Comparison of ENCODE assay signal across 18 cellular contexts in the genomic region with DNA sequence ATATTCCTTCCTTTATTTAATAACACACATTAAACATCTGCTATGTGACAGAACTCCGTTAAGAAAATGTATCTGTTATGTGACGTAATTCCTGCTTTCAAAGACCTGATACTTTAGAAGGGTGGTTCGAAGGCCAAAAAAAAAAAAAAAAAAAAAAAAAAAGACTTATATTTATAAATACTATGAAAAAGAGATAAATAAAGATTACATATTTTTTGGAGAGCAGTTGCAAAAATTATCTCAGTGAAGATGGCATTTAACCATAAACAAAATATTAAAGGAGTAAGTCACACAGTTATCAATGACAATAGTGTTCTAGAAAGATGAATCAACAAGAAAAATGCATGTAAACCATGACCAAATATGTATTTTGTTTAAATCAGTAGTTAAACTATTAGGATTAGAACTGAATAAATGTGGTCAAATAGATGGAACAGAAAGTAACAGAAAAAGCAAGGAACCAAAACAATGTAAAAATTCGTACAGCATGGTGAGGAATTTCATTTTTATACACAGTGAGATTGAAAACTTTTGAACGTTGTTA.
A peak's percentile ranks its signal among the peaks of the same experiment; 100 is the strongest.
DNase-seq lines count a peak whose midpoint lies in the region; TF ChIP-seq lines count a peak whose summit lies in the region.
"Had no signal": no experiment of that assay in that cellular context is flagged by ENCODE, and none has a peak within 500 bp of the region (broad histone marks: within the 10 kb centered on the region; RNA-seq: fewer than 3 reads in every experiment).

No MANE protein-coding gene starts in this region.

- H3K9me2 ChIP-seq in GM23248 (ENCODE audit: insufficient read depth) (no peaks in the 10 kb centered on the region), PC-9 (ENCODE audit: insufficient read depth) (no peaks in the 10 kb centered on the region)

- no peak overlapping the region for H3K4me3 Mint-ChIP-seq in nephron progenitor cell
- H3K4me3 Mint-ChIP-seq: CD4-positive, CD25-positive, alpha-beta regulatory T cell; CD8-positive, alpha-beta memory T cell had no signal

- 53 to 66% methylated on average over 5 of the region's 5 CpGs for WGBS in GM23248 (ENCODE audit: low coverage in 1 of 2, low lambda C conversion rate in 2 of 2, missing lambda C conversion rate in 2 of 2), 2 experiments

- in situ Hi-C loops in GM23248 (cut with MboI): no loop called here

- H4K20me1 ChIP-seq in GM23248 (ENCODE audit: insufficient read depth): no peaks in the 10 kb centered on the region
- H4K20me1 ChIP-seq in PC-9 (ENCODE audit: insufficient read depth): no peaks in the 10 kb centered on the region

- H3K27ac ChIP-seq in GM23248: no peak overlapping the region
- no peak overlapping the region for H3K27ac ChIP-seq in PC-9

- H3K4me1 Mint-ChIP-seq in nephron progenitor cell: no peaks in the 10 kb centered on the region
- H3K4me1 Mint-ChIP-seq: CD4-positive, CD25-positive, alpha-beta regulatory T cell; CD8-positive, alpha-beta memory T cell had no signal

- CTCF ChIA-PET in PC-9 (lab: Charles Lee): no interaction called here

- no peaks in the 10 kb centered on the region for H3K27me3 Mint-ChIP-seq in nephron progenitor cell (ENCODE audit: low read depth, poor library complexity)
- H3K27me3 Mint-ChIP-seq: CD4-positive, CD25-positive, alpha-beta regulatory T cell; CD8-positive, alpha-beta memory T cell had no signal

- H3K9me3 Mint-ChIP-seq in nephron progenitor cell: no peaks in the 10 kb centered on the region

- no peaks in the 10 kb centered on the region for H3K27me3 ChIP-seq in GM23248 (replicated peaks; ENCODE audit: insufficient read depth)
- H3K27me3 ChIP-seq in PC-9 (ENCODE audit: insufficient read depth, low read depth): no peaks in the 10 kb centered on the region
- H3K27me3 ChIP-seq: BE2C had no signal

- H3K4me1 ChIP-seq in GM23248 (ENCODE audit: insufficient read depth): no peaks in the 10 kb centered on the region; the same call in 1 of the 2 replicates
- H3K4me1 ChIP-seq in PC-9 (replicated peaks; ENCODE audit: insufficient read depth): no peaks in the 10 kb centered on the region
- H3K4me1 ChIP-seq: BE2C, HAP-1 had no signal

- no peaks in the 10 kb centered on the region for H3K9me3 ChIP-seq in GM23248 (ENCODE audit: low read depth)
- no peaks in the 10 kb centered on the region for H3K9me3 ChIP-seq in PC-9 (ENCODE audit: insufficient read depth, low read depth)
- H3K9me3 ChIP-seq: BE2C, HAP-1 had no signal

- TF ChIP-seq CTCF in PC-9 (conservative IDR thresholded peaks at IDR 0.05): no peak
- TF ChIP-seq CTCF in nephron progenitor cell (IDR thresholded peaks at IDR 0.05): no peak

- H3K36me3 ChIP-seq in GM23248 (ENCODE audit: low read depth) (no peaks in the 10 kb centered on the region), PC-9 (ENCODE audit: low read depth) (no peaks in the 10 kb centered on the region)
- H3K36me3 ChIP-seq: BE2C, HAP-1 had no signal

- peak; percentile 25 for DNase-seq in ELR (ENCODE audit: low read depth)
- DNase-seq in GM23248: no peak
- DNase-seq in PC-9: no peak
- no peak for DNase-seq in nephron progenitor cell
- no peak for DNase-seq in GDM1 (lab: John Stamatoyannopoulos, UW)
- DNase-seq in A172 (ENCODE audit: low spot score): no peak
- no peak for DNase-seq in NCI-H187 (lab: John Stamatoyannopoulos, UW)
- DNase-seq: ACHN; BE2C; C1 segment of cervical spinal cord; CD4-positive, CD25-positive, alpha-beta regulatory T cell; CD8-positive, alpha-beta memory T cell; COR-L47; DMS 273 treated with DMSO at 0.1 percent for 48 hours; DMS53 had no signal

- BruUV-seq in PC-9 (replicated peaks; lab: Mats Ljungman, UMichigan): no TSS peak

- H3F3A ChIP-seq in GM23248 (ENCODE audit: insufficient read depth) (no peaks in the 10 kb centered on the region), PC-9 (ENCODE audit: insufficient read depth, low read depth) (no peaks in the 10 kb centered on the region)

- peak overlapping the region; percentile 2 for H3K27ac Mint-ChIP-seq in nephron progenitor cell
- H3K27ac Mint-ChIP-seq: CD4-positive, CD25-positive, alpha-beta regulatory T cell; CD8-positive, alpha-beta memory T cell had no signal

- H3K4me2 ChIP-seq in GM23248 (ENCODE audit: unreplicated experiment): no peak overlapping the region
- H3K4me2 ChIP-seq in PC-9: no peak overlapping the region

- intact Hi-C loops in PC-9 (cut with micrococcal nuclease; ENCODE audit: unreplicated experiment): no loop called here

- no peak overlapping the region for H3K9ac ChIP-seq in GM23248

- POLR2A ChIA-PET in PC-9 (lab: Charles Lee; ENCODE audit: unreplicated experiment): no interaction called here

- H3K4me3 ChIP-seq in GM23248 (no peak overlapping the region), PC-9 (no peak overlapping the region)
- H3K4me3 ChIP-seq: GM12878, HAP-1, K562 had no signal

- no peaks in the 10 kb centered on the region for H3K36me3 Mint-ChIP-seq in nephron progenitor cell (ENCODE audit: low read depth)
- H3K36me3 Mint-ChIP-seq: CD4-positive, CD25-positive, alpha-beta regulatory T cell; CD8-positive, alpha-beta memory T cell had no signal

- no peaks in the 10 kb centered on the region for H3K79me2 ChIP-seq in GM23248 (ENCODE audit: insufficient read depth)
- no peaks in the 10 kb centered on the region for H3K79me2 ChIP-seq in PC-9 (ENCODE audit: low read depth)

- H2AFZ ChIP-seq in GM23248 (0 out of 2 replicates have a peak overlapping the region, but pooled peaks have one; percentile 20), PC-9 (peak overlapping the region; percentile 16; the same call in 1 of the 2 replicates)
